Comparison of ENCODE assay signal across 2 cellular contexts in genomic region chr1:174958396-174958795, GRCh38.
TF ChIP-seq lines count a peak whose summit lies in the region.

No MANE protein-coding gene starts in this region.

TF ChIP-seq in SK-N-SH treated with all-trans-retinoic acid at 6 μM for 48 hours, 23 proteins besides CTCF, POLR2A, EP300 and RAD21 (continued from another document):
- TF ChIP-seq TSHZ2 (CRISPR knock-in tag; IDR thresholded peaks at IDR 0.05) (no peak), CREB5 (CRISPR knock-in tag; IDR thresholded peaks at IDR 0.05; ENCODE audit: low read depth) (no peak), ZFP30 (CRISPR knock-in tag; IDR thresholded peaks at IDR 0.05) (no peak), ISL1 (CRISPR knock-in tag; IDR thresholded peaks at IDR 0.05) (no peak), CSRNP3 (CRISPR knock-in tag; IDR thresholded peaks at IDR 0.05) (no peak), ARNTL (CRISPR knock-in tag; IDR thresholded peaks at IDR 0.05; ENCODE audit: borderline replicate concordance, low read depth) (no peak)
TF ChIP-seq in SK-N-SH treated with all-trans-retinoic acid at 6 μM for 48 hours: peak in this region for 0.

TF ChIP-seq in SK-N-SH, 30 proteins besides CTCF, POLR2A, EP300 and RAD21 (continued from another document):
- TF ChIP-seq PBX3 (IDR thresholded peaks at IDR 0.05) (no peak), SMC3 (IDR thresholded peaks at IDR 0.05; ENCODE audit: low read depth, low read length) (no peak), JUND (IDR thresholded peaks at IDR 0.05) (no peak), MXI1 (IDR thresholded peaks at IDR 0.05; ENCODE audit: low read depth, low read length) (no peak), USF1 (IDR thresholded peaks at IDR 0.05; ENCODE audit: borderline replicate concordance, low read depth) (no peak), ELF1 (IDR thresholded peaks at IDR 0.05) (no peak), RXRA (IDR thresholded peaks at IDR 0.05; ENCODE audit: borderline replicate concordance, low read depth) (no peak), POLR2AphosphoS5 (IDR thresholded peaks at IDR 0.05; ENCODE audit: low read depth, low read length) (no peak)
